ENCODE assay signal across 29 cellular contexts in the genomic region with DNA sequence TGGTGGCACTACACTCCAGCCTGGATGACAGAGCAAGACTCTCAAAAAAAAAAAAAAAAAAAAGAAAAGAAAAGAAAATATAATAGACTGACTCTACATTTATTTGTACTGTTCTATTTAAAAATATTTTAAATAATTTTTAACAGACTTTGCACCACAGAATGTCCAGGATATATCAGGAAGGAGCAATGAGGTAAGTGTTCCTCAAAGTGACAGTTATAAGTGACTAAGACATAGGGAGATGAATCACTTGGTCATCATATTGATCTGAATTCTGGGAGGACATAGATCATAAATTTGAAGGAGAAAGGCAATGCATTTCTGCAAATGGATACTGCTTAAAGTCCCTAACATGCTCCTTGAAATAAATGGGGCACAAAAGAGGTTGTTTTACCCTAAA.
"Had no signal": no experiment of that assay in that cellular context is flagged by ENCODE, and none has a peak within 500 bp of the region (broad histone marks: within the 10 kb centered on the region; RNA-seq: fewer than 3 reads in every experiment).

No MANE protein-coding gene starts in this region.

- H3K4me2 ChIP-seq: hepatocyte had no signal

- H3K4me1 ChIP-seq: esophagus squamous epithelium, gastroesophageal sphincter, heart left ventricle, left lung had no signal

- H3K36me3 ChIP-seq: colonic mucosa, esophagus squamous epithelium, gastroesophageal sphincter, heart left ventricle, left lung had no signal

- H3K4me3 Mint-ChIP-seq: dendritic cell treated with granulocyte-macrophage colony-stimulating factor and Interleukin-4, amounts not matched to agents 40 ng/mL and 50 ng/mL, for 4 days; effector memory CD8-positive, alpha-beta T cell; endodermal cell; immature natural killer cell; memory B cell; naive thymus-derived CD4-positive, alpha-beta T cell had no signal

- H3K27me3 Mint-ChIP-seq: dendritic cell treated with granulocyte-macrophage colony-stimulating factor and Interleukin-4, amounts not matched to agents 40 ng/mL and 50 ng/mL, for 4 days; effector memory CD8-positive, alpha-beta T cell; memory B cell; naive thymus-derived CD4-positive, alpha-beta T cell had no signal

- ATAC-seq: effector memory CD8-positive, alpha-beta T cell; esophagus mucosa; gastroesophageal sphincter; heart left ventricle; left cardiac atrium; left lung; left ventricle myocardium superior; naive thymus-derived CD4-positive, alpha-beta T cell had no signal

- H3K27me3 ChIP-seq: colonic mucosa, esophagus squamous epithelium, gastroesophageal sphincter, heart left ventricle, hepatocyte, left lung had no signal

- H3K36me3 Mint-ChIP-seq: immature natural killer cell; memory B cell; naive thymus-derived CD4-positive, alpha-beta T cell had no signal

- H3K9me3 Mint-ChIP-seq: dendritic cell treated with granulocyte-macrophage colony-stimulating factor and Interleukin-4, amounts not matched to agents 40 ng/mL and 50 ng/mL, for 4 days; endodermal cell; memory B cell had no signal

- H3K4me3 ChIP-seq: colonic mucosa, esophagus squamous epithelium, gastroesophageal sphincter, heart left ventricle, hepatocyte, left lung, lung had no signal

- FAIRE-seq: endometrium, frontal cortex, kidney had no signal

- DNase-seq: colonic mucosa; cortex of kidney; effector CD8-positive, alpha-beta T cell; effector memory CD8-positive, alpha-beta T cell; endodermal cell; esophagus squamous epithelium; foreskin fibroblast; heart left ventricle; hypothalamus; immature natural killer cell; islet precursor cell; kidney; kidney glomerular epithelial cell; left cardiac atrium; left lung; left ventricle myocardium superior; mammary epithelial cell; mesendoderm; midbrain; naive thymus-derived CD4-positive, alpha-beta T cell had no signal

- H3K79me2 ChIP-seq: hepatocyte had no signal

- H3K4me1 Mint-ChIP-seq: endodermal cell; immature natural killer cell; memory B cell; naive thymus-derived CD4-positive, alpha-beta T cell had no signal

- H3K27ac ChIP-seq: colonic mucosa, epithelial cell of prostate, esophagus squamous epithelium, gastroesophageal sphincter, heart left ventricle, hepatocyte, left lung had no signal

- H2AFZ ChIP-seq: hepatocyte had no signal

- H3K27ac Mint-ChIP-seq: dendritic cell treated with granulocyte-macrophage colony-stimulating factor and Interleukin-4, amounts not matched to agents 40 ng/mL and 50 ng/mL, for 4 days; effector memory CD8-positive, alpha-beta T cell; endodermal cell; immature natural killer cell; memory B cell; naive thymus-derived CD4-positive, alpha-beta T cell had no signal
